Comparison of ENCODE assay signal across 15 cellular contexts in the genomic region with DNA sequence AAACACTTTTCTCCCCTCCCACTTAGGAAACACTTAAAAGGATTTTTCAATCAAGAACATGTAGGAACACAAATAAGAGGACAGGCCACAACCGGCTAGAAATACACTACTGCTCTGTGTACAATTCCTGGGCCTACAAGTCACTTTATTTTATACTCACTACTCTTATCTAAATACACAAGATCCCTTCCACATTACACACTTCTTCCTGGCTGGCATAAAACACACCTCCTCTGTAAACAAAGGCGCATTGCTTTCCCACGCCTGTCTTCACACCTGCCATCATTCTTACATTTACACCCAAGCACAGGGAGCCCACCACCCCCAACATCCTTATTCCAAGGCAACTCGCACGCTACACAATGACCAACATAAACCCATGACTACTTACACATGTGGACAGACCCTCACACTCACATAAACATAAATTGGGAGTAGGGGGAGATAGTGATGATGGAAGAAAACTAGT. TPM values are rescaled to one million over a fixed set of nuclear protein-coding genes. Genes with fewer than 3 reads are reported as not detected.
A peak's percentile ranks its signal among the peaks of the same experiment; 100 is the strongest.
DNase-seq lines count a peak whose midpoint lies in the region; ATAC-seq and TF ChIP-seq lines count a peak whose summit lies in the region.
"Had no signal": no experiment of that assay in that cellular context is flagged by ENCODE, and none has a peak within 500 bp of the region (broad histone marks: within the 10 kb centered on the region; RNA-seq: fewer than 3 reads in every experiment).

No MANE protein-coding gene starts in this region.

- peak; percentile 69 for DNase-seq in Daoy (ENCODE audit: low read depth)
- DNase-seq in RPMI7951 (ENCODE audit: low read depth), result peak; percentile 65
- DNase-seq in epithelial cell of proximal tubule (ENCODE audit: low read depth), result no peak
- DNase-seq in pulmonary artery endothelial cell (ENCODE audit: low read depth, low spot score), result peak; percentile 91
- no peak for DNase-seq in NCI-H446 (lab: John Stamatoyannopoulos, UW)
- no peak for DNase-seq in NCI-H526 treated with DMSO at 0.1 percent for 48 hours (lab: John Stamatoyannopoulos, UW)
- DNase-seq: activated CD4-positive, alpha-beta memory T cell treated with anti-CD3 and anti-CD28 coated beads for 36 hours; amniotic stem cell; CD8-positive, alpha-beta memory T cell; NCI-H69; stimulated activated CD4-positive, alpha-beta T cell treated with anti-CD3 and anti-CD28 coated beads, Interleukin-4, amount 100 ng/mL, for 1 hour had no signal

- TF ChIP-seq CTCF in epithelial cell of proximal tubule (conservative IDR thresholded peaks at IDR 0.05; ENCODE audit: low read depth, low read length), result no peak

- ATAC-seq in GM21528 (IDR thresholded peaks at IDR 0.05; ENCODE audit: low FRiP score, unreplicated experiment) (no peak), GM19023 (IDR thresholded peaks at IDR 0.05; ENCODE audit: unreplicated experiment) (no peak)

- peak overlapping the region; percentile 7 for H3K4me3 ChIP-seq in epithelial cell of proximal tubule (ENCODE audit: low read depth, low read length)
- H3K4me3 ChIP-seq: HAP-1, neural progenitor cell had no signal

RNA-seq across cellular contexts. Expression of gene IER3, which starts 4.0 kb away (rescaled TPM):
- total RNA-seq in Daoy (2014; rRNA removed; shearing (Covaris generic)), result 344 and 350 TPM in 2 replicates
- 377 and 410 TPM in 2 replicates for total RNA-seq in RPMI7951 (2014; rRNA removed; shearing (Covaris generic))
- 336 and 354 TPM in 2 replicates for total RNA-seq in epithelial cell of proximal tubule
- 90.2 and 122 TPM in 2 replicates for total RNA-seq in pulmonary artery endothelial cell

RNA-seq across cellular contexts. Expression of gene FLOT1, which starts 5.8 kb away (rescaled TPM):
- total RNA-seq in Daoy (2014; rRNA removed; shearing (Covaris generic)), result 370 and 430 TPM in 2 replicates
- total RNA-seq in RPMI7951 (2014; rRNA removed; shearing (Covaris generic)), result 108 and 118 TPM in 2 replicates
- total RNA-seq in epithelial cell of proximal tubule, result 91.7 and 100 TPM in 2 replicates
- total RNA-seq in pulmonary artery endothelial cell, result 46.6 and 107 TPM in 2 replicates

RNA-seq across cellular contexts. Expression of gene TUBB, which starts 28.2 kb away (rescaled TPM):
- total RNA-seq in Daoy (2014; rRNA removed; shearing (Covaris generic)), result 1,353 and 1,355 TPM in 2 replicates
- 1,269 and 1,837 TPM in 2 replicates for total RNA-seq in RPMI7951 (2014; rRNA removed; shearing (Covaris generic))
- total RNA-seq in epithelial cell of proximal tubule, result 1,157 and 1,940 TPM in 2 replicates
- total RNA-seq in pulmonary artery endothelial cell, result 537 and 757 TPM in 2 replicates

RNA-seq across cellular contexts. Expression of gene MDC1, which starts 31.3 kb away (rescaled TPM):
- total RNA-seq in Daoy (2014; rRNA removed; shearing (Covaris generic)), result 12.6 and 21.9 TPM in 2 replicates
- total RNA-seq in RPMI7951 (2014; rRNA removed; shearing (Covaris generic)), result 6.4 and 13.6 TPM in 2 replicates
- total RNA-seq in epithelial cell of proximal tubule (11.4 and 20.7 TPM in 2 replicates), pulmonary artery endothelial cell (10.2 and 11.0 TPM in 2 replicates)

RNA-seq across cellular contexts. Expression of gene NRM, which starts 57.6 kb away (rescaled TPM):
- 7.5 and 7.8 TPM in 2 replicates for total RNA-seq in Daoy (2014; rRNA removed; shearing (Covaris generic))
- total RNA-seq in RPMI7951 (2014; rRNA removed; shearing (Covaris generic)), result 18.2 and 29.2 TPM in 2 replicates
- 20.4 and 22.5 TPM in 2 replicates for total RNA-seq in epithelial cell of proximal tubule
- 2.4 and 2.5 TPM in 2 replicates for total RNA-seq in pulmonary artery endothelial cell

Comparison
In these comparisons a context has a peak if more than half of its experiments do, and no peak if none do; other contexts are left out.
1. DNase-seq: peak in Daoy (single experiment), RPMI7951 (single experiment) and pulmonary artery endothelial cell (single experiment); none in epithelial cell of proximal tubule (single experiment), NCI-H446 (0 of 2) and NCI-H526 treated with DMSO at 0.1 percent for 48 hours (single experiment).